23 cellular contexts compared by ENCODE assay signal in genomic region chr7:109125001-109125400, GRCh38.
"Had no signal": no experiment of that assay in that cellular context is flagged by ENCODE, and none has a peak within 500 bp of the region (broad histone marks: within the 10 kb centered on the region; RNA-seq: fewer than 3 reads in every experiment).

No MANE protein-coding gene starts in this region.

- H3K36me3 Mint-ChIP-seq: activated naive CD4-positive, alpha-beta T cell treated with anti-CD3 and anti-CD28 coated beads, Interleukin-2, amount 50 U/mL, for 24 hours; T-cell had no signal

- ATAC-seq: activated T-cell treated with anti-CD3 and anti-CD28 coated beads, Interleukin-2, amount 50 U/mL, for 72 hours; PC-3; T-cell had no signal

- H3K4me3 ChIP-seq: breast epithelium had no signal

- H3K4me1 Mint-ChIP-seq: activated CD4-positive, alpha-beta memory T cell treated with anti-CD3 and anti-CD28 coated beads, Interleukin-2, amount 10 ng/mL, durations not matched to agents 7 days and 5 days; activated naive CD4-positive, alpha-beta T cell treated with anti-CD3 and anti-CD28 coated beads, Interleukin-2, amount 50 U/mL, for 24 hours; T-cell had no signal

- H3K27me3 ChIP-seq: breast epithelium had no signal

- H3K4me1 ChIP-seq: breast epithelium had no signal

- H3K4me3 Mint-ChIP-seq: activated CD4-positive, alpha-beta memory T cell treated with anti-CD3 and anti-CD28 coated beads, Interleukin-2, amount 10 ng/mL, durations not matched to agents 7 days and 5 days; activated naive CD4-positive, alpha-beta T cell treated with anti-CD3 and anti-CD28 coated beads, Interleukin-2, amount 50 U/mL, for 24 hours; activated T-cell treated with anti-CD3 and anti-CD28 coated beads, Interleukin-2, amount 50 U/mL, for 72 hours; T-cell had no signal

- H3K27ac Mint-ChIP-seq: activated CD4-positive, alpha-beta memory T cell treated with anti-CD3 and anti-CD28 coated beads, Interleukin-2, amount 10 ng/mL, durations not matched to agents 7 days and 5 days; activated naive CD4-positive, alpha-beta T cell treated with anti-CD3 and anti-CD28 coated beads, Interleukin-2, amount 50 U/mL, for 24 hours; activated T-cell treated with anti-CD3 and anti-CD28 coated beads, Interleukin-2, amount 50 U/mL, for 72 hours; activated T-helper 2 cell treated with anti-CD3 and anti-CD28 coated beads, Interferon-gamma antibody, Interleukin-2, Interleukin-4, amounts not matched to agents 10 μg/mL and 5 μg/mL and 100 μg/mL, durations not matched to agents 14 hours and 24 hours and 36 hours; T-cell had no signal

- H3K27ac ChIP-seq: breast epithelium had no signal

- H3K36me3 ChIP-seq: breast epithelium had no signal

- DNase-seq: activated CD4-positive, alpha-beta memory T cell treated with anti-CD3 and anti-CD28 coated beads, Interleukin-2, amount 10 ng/mL, durations not matched to agents 7 days and 5 days; activated CD4-positive, alpha-beta T cell treated with anti-CD3 and anti-CD28 coated beads, Interleukin-2, amount 50 U/mL, for 1 hour; activated CD4-positive, CD25-positive, alpha-beta regulatory T cell; activated CD8-positive, alpha-beta memory T cell treated with anti-CD3 and anti-CD28 coated beads, Interleukin-2, amount 50 U/mL, for 4 hours; activated T-cell treated with anti-CD3 and anti-CD28 coated beads, Interleukin-2, amount 50 U/mL, for 72 hours; aorta; caudate nucleus; Kasumi-1; KBM-7; NCI-H1048; NCI-H146; NCI-H187 treated with DMSO at 0.1 percent for 48 hours; NCI-H2081 treated with DMSO at 0.1 percent for 48 hours; NCI-H446; NCI-H524; PC-3; SIG-M5; T-cell; T-helper 2 cell; T1000 had no signal

- H3K9me3 ChIP-seq: breast epithelium had no signal

- H3K27me3 Mint-ChIP-seq: activated CD4-positive, alpha-beta memory T cell treated with anti-CD3 and anti-CD28 coated beads, Interleukin-2, amount 10 ng/mL, durations not matched to agents 7 days and 5 days; activated naive CD4-positive, alpha-beta T cell treated with anti-CD3 and anti-CD28 coated beads, Interleukin-2, amount 50 U/mL, for 24 hours; T-cell had no signal
